In the genomic region with DNA sequence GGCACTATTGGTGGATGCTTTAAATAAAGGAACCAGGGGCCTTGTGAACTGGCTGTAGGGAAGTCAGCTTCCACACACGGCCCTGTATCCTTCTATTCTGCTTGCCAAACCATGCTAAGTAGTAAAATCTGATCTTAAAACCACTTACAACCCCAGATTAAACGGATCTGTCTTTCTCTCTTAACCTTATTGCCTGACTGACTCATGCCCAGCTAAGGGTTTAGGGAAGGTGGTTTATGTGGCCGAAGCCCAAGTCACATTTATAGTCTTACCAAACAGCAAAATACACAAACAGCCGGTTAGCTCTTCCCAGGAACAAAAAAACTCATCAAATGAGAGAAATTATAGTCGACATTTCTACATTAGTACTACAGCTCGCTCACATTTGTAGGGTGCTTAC, we compare ENCODE assay signal across 36 cellular contexts.
"Had no signal": no experiment of that assay in that cellular context is flagged by ENCODE, and none has a peak within 500 bp of the region (broad histone marks: within the 10 kb centered on the region; RNA-seq: fewer than 3 reads in every experiment).

No MANE protein-coding gene starts in this region.

- H3K4me1 Mint-ChIP-seq: activated CD4-positive, alpha-beta T cell treated with anti-CD3 and anti-CD28 coated beads for 36 hours; activated CD4-positive, alpha-beta T cell treated with anti-CD3 and anti-CD28 coated beads, Interleukin-2, amount 10 ng/mL, durations not matched to agents 7 days and 5 days; activated naive CD8-positive, alpha-beta T cell treated with anti-CD3 and anti-CD28 coated beads, Interleukin-2, amount 50 U/mL, for 24 hours; central memory CD8-positive, alpha-beta T cell had no signal

- ATAC-seq: activated CD4-positive, alpha-beta T cell treated with anti-CD3 and anti-CD28 coated beads for 36 hours; activated CD4-positive, CD25-positive, alpha-beta regulatory T cell treated with anti-CD3 and anti-CD28 coated beads, Interleukin-2, amount 50 U/mL, for 24 hours; activated CD8-positive, alpha-beta T cell treated with anti-CD3 and anti-CD28 coated beads, Interleukin-2, amount 10 ng/mL, durations not matched to agents 7 days and 5 days; activated naive CD4-positive, alpha-beta T cell treated with anti-CD3 and anti-CD28 coated beads, Interleukin-2, amount 50 U/mL, for 72 hours; activated naive CD8-positive, alpha-beta T cell treated with anti-CD3 and anti-CD28 coated beads, Interleukin-2, amount 50 U/mL, for 24 hours; activated T-cell treated with anti-CD3 and anti-CD28 coated beads, Interleukin-2, amount 50 U/mL, for 4 hours; PC-3 had no signal

- H3K36me3 Mint-ChIP-seq: activated naive CD4-positive, alpha-beta T cell treated with anti-CD3 and anti-CD28 coated beads, Interleukin-2, amount 50 U/mL, for 72 hours; WTC11 had no signal

- H3K4me3 Mint-ChIP-seq: activated CD4-positive, alpha-beta T cell treated with anti-CD3 and anti-CD28 coated beads for 36 hours; activated CD4-positive, alpha-beta T cell treated with anti-CD3 and anti-CD28 coated beads, Interleukin-2, amount 10 ng/mL, durations not matched to agents 7 days and 5 days; activated CD8-positive, alpha-beta T cell treated with anti-CD3 and anti-CD28 coated beads, Interleukin-2, amount 10 ng/mL, durations not matched to agents 7 days and 5 days; activated naive CD4-positive, alpha-beta T cell treated with anti-CD3 and anti-CD28 coated beads for 36 hours; activated naive CD8-positive, alpha-beta T cell treated with anti-CD3 and anti-CD28 coated beads, Interleukin-2, amount 50 U/mL, for 24 hours; activated T-cell treated with anti-CD3 and anti-CD28 coated beads, Interleukin-2, amount 50 U/mL, for 4 hours; activated T-helper 1 cell treated with anti-CD3 and anti-CD28 coated beads, Interleukin-12 subunit alpha, Interleukin-12 subunit beta, Interleukin-2, Interleukin-4 antibody, amounts not matched to agents 30 ng/mL and 10 ng/mL and 1 ng/mL, durations not matched to agents 14 hours and 24 hours and 36 hours; central memory CD8-positive, alpha-beta T cell; T-helper 1 cell treated with Interleukin-12 subunit alpha and Interleukin-12 subunit beta and Interleukin-4 antibody, amounts not matched to agents 30 μg/mL and 1 μg/mL, for 36 hours; T-helper 2 cell treated with Interferon-gamma antibody and Interleukin-4, amounts not matched to agents 5 μg/mL and 100 μg/mL, for 36 hours; WTC11 had no signal

- H3K27me3 Mint-ChIP-seq: activated CD4-positive, alpha-beta T cell treated with anti-CD3 and anti-CD28 coated beads for 36 hours; activated CD4-positive, alpha-beta T cell treated with anti-CD3 and anti-CD28 coated beads, Interleukin-2, amount 10 ng/mL, durations not matched to agents 7 days and 5 days; activated naive CD8-positive, alpha-beta T cell treated with anti-CD3 and anti-CD28 coated beads, Interleukin-2, amount 50 U/mL, for 24 hours; central memory CD8-positive, alpha-beta T cell had no signal

- H3K9me3 Mint-ChIP-seq: activated CD4-positive, alpha-beta T cell treated with anti-CD3 and anti-CD28 coated beads, Interleukin-2, amount 10 ng/mL, durations not matched to agents 7 days and 5 days had no signal

- H3K9me3 ChIP-seq: Peyer's patch, SJSA1, SK-N-SH had no signal

- H3K4me1 ChIP-seq: Peyer's patch, SJSA1 had no signal

- H3K27me3 ChIP-seq: cardiac muscle cell, Peyer's patch, SJSA1 had no signal

- H3K27ac Mint-ChIP-seq: activated CD4-positive, alpha-beta T cell treated with anti-CD3 and anti-CD28 coated beads for 36 hours; activated CD4-positive, alpha-beta T cell treated with anti-CD3 and anti-CD28 coated beads, Interleukin-2, amount 10 ng/mL, durations not matched to agents 7 days and 5 days; activated CD8-positive, alpha-beta T cell treated with anti-CD3 and anti-CD28 coated beads, Interleukin-2, amount 10 ng/mL, durations not matched to agents 7 days and 5 days; activated naive CD4-positive, alpha-beta T cell treated with anti-CD3 and anti-CD28 coated beads for 36 hours; activated naive CD4-positive, alpha-beta T cell treated with anti-CD3 and anti-CD28 coated beads, Interleukin-2, amount 50 U/mL, for 72 hours; activated naive CD8-positive, alpha-beta T cell treated with anti-CD3 and anti-CD28 coated beads, Interleukin-2, amount 50 U/mL, for 24 hours; activated T-helper 1 cell treated with anti-CD3 and anti-CD28 coated beads, Interleukin-12 subunit alpha, Interleukin-12 subunit beta, Interleukin-2, Interleukin-4 antibody, amounts not matched to agents 30 ng/mL and 10 ng/mL and 1 ng/mL, durations not matched to agents 14 hours and 24 hours and 36 hours; T-helper 1 cell treated with Interleukin-12 subunit alpha and Interleukin-12 subunit beta and Interleukin-4 antibody, amounts not matched to agents 30 μg/mL and 1 μg/mL, for 36 hours; T-helper 2 cell treated with Interferon-gamma antibody and Interleukin-4, amounts not matched to agents 5 μg/mL and 100 μg/mL, for 36 hours; WTC11 had no signal

- H3K4me3 ChIP-seq: cardiac muscle cell, Peyer's patch, SJSA1 had no signal

- H3K27ac ChIP-seq: cardiac muscle cell, Peyer's patch, SJSA1 had no signal

- H3K36me3 ChIP-seq: cardiac muscle cell, Peyer's patch, SJSA1 had no signal

- DNase-seq: activated CD4-positive, alpha-beta T cell treated with anti-CD3 and anti-CD28 coated beads for 36 hours; activated CD4-positive, alpha-beta T cell treated with anti-CD3 and anti-CD28 coated beads, Interleukin-2, amount 10 ng/mL, durations not matched to agents 7 days and 5 days; activated CD4-positive, alpha-beta T cell treated with anti-CD3 and anti-CD28 coated beads, Interleukin-2, amount 50 U/mL, for 48 hours; activated CD8-positive, alpha-beta T cell treated with anti-CD3 and anti-CD28 coated beads, Interleukin-2, amount 10 ng/mL, durations not matched to agents 7 days and 5 days; activated gamma-delta T cell treated with Interleukin-2 at 50 U/mL for 16 hours; activated naive CD4-positive, alpha-beta T cell treated with anti-CD3 and anti-CD28 coated beads for 36 hours; activated naive CD8-positive, alpha-beta T cell treated with anti-CD3 and anti-CD28 coated beads, Interleukin-2, amount 50 U/mL, for 24 hours; activated T-cell treated with anti-CD3 and anti-CD28 coated beads, Interleukin-2, amount 50 U/mL, for 4 hours; anterior cingulate cortex; Kasumi-1; MM.1S; MV-4-11; NCI-H1092; NCI-H1436 treated with DMSO at 0.1 percent for 48 hours; NCI-H187; NCI-H2029 treated with DMSO at 0.1 percent for 48 hours; NCI-H2107; NCI-H2171; NCI-H510A; NCI-H526; NCI-H748 treated with DMSO at 0.1 percent for 48 hours; NK-92 treated with Interleukin-12 subunit alpha and Interleukin-12 subunit beta, amount 100 ng/mL, for 24 hours; PC-3; Peyer's patch; RPMI8226; SHP77 treated with DMSO at 0.1 percent for 48 hours; SK-N-SH had no signal
